Comparison of ENCODE assay signal across 18 cellular contexts in the genomic region with DNA sequence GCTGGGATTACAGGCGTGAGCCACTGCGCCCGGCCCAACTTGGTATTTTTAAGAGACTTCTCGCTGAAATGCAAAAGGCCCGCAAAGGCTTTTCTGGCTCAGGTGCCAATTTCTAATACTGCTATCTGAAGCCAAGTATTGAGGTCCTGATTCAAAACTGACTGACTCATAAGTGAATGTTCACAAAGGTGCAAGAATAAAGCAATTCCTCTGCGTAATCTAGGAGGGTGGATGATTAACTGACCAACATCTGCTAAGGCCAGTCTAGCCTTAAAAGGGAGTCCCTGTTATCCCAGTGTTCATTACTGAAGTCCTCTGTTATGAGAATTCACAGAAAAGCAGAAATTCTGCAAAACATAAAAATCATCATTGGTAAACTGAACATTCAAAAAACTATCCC.
DNase-seq lines count a peak whose midpoint lies in the region; ATAC-seq, FAIRE-seq and TF ChIP-seq lines count a peak whose summit lies in the region.
"Had no signal": no experiment of that assay in that cellular context is flagged by ENCODE, and none has a peak within 500 bp of the region (broad histone marks: within the 10 kb centered on the region; RNA-seq: fewer than 3 reads in every experiment).

No MANE protein-coding gene starts in this region.

- no peak overlapping the region for H3K9ac ChIP-seq in fibroblast of lung (ENCODE audit: insufficient read depth, low read length)
- H3K9ac ChIP-seq: parathyroid adenoma had no signal

- no peak for TF ChIP-seq CTCF in AG04450 (IDR thresholded peaks at IDR 0.05; ENCODE audit: low read depth, low read length)
- TF ChIP-seq CTCF in fibroblast of lung (conservative IDR thresholded peaks at IDR 0.05 in 1 of 2, IDR thresholded peaks at IDR 0.05 in 1 of 2; ENCODE audit: low read depth in 1 of 2, low read length in 2 of 2), result no peak
- TF ChIP-seq CTCF in upper lobe of left lung (IDR thresholded peaks at IDR 0.05), result no peak

- H3K4me1 ChIP-seq in fibroblast of lung (ENCODE audit: control insufficient read depth, extremely low read depth, insufficient read depth, low read length) (no peaks in the 10 kb centered on the region), upper lobe of left lung (no peaks in the 10 kb centered on the region)
- H3K4me1 ChIP-seq: Caco-2, parathyroid adenoma had no signal

- no peak overlapping the region for H3K4me2 ChIP-seq in fibroblast of lung (ENCODE audit: extremely low read depth, insufficient read depth, low read length)

- DNase-seq in AG04450 (ENCODE audit: low read depth, low spot score) (peak; percentile 36), HCEC 1CT (peak; percentile 70), RCC 7860 (ENCODE audit: low spot score) (peak; percentile 89), fibroblast of lung (ENCODE audit: low read depth in 2 of 2) (peak; percentile 54 to 97), upper lobe of left lung (no peak), NOMO-1 (lab: John Stamatoyannopoulos, UW; ENCODE audit: unreplicated experiment in 2 of 2) (no peak)
- DNase-seq in activated CD8-positive, alpha-beta memory T cell treated with anti-CD3 and anti-CD28 coated beads for 24 hours, result no peak
- DNase-seq: activated gamma-delta T cell; Caco-2; effector memory CD8-positive, alpha-beta T cell; kidney; mucosa of descending colon; NCI-H1048; stimulated activated CD4-positive, alpha-beta T cell treated with anti-CD3 and anti-CD28 coated beads, Interleukin-12 subunit alpha, Interleukin-12 subunit beta, amount 100 ng/mL, for 4 hours had no signal

- H3K79me2 ChIP-seq in fibroblast of lung (ENCODE audit: control insufficient read depth, insufficient read depth, low read length), result no peaks in the 10 kb centered on the region

- 95 to 99% methylated on average over 2 to 6 of the region's 6 CpGs for WGBS in upper lobe of left lung, 2 donors

- H3K27me3 ChIP-seq in AG04450 (ENCODE audit: control insufficient read depth, insufficient read depth, low read length) (no peaks in the 10 kb centered on the region), fibroblast of lung (ENCODE audit: control insufficient read depth, insufficient read depth, low read length) (no peaks in the 10 kb centered on the region), upper lobe of left lung (no peaks in the 10 kb centered on the region)

- H4K20me1 ChIP-seq in fibroblast of lung (ENCODE audit: control insufficient read depth, extremely low read depth, insufficient read depth, low read length), result no peaks in the 10 kb centered on the region

- ATAC-seq in upper lobe of left lung (ENCODE audit: low FRiP score in 2 of 2), result no peak
- no peak for ATAC-seq in GM21367 (IDR thresholded peaks at IDR 0.05; ENCODE audit: unreplicated experiment)
- ATAC-seq: effector memory CD8-positive, alpha-beta T cell; HepG2; mucosa of descending colon; SK-N-SH treated with all-trans-retinoic acid at 6 μM for 48 hours had no signal

- H3K36me3 ChIP-seq in fibroblast of lung (ENCODE audit: control insufficient read depth, insufficient read depth, low read length) (no peaks in the 10 kb centered on the region), upper lobe of left lung (peaks cover 0 to 4% (median 0%) of the 10 kb centered on the region in 4 donors)

- no peak for TF ChIP-seq POLR2A in upper lobe of left lung (IDR thresholded peaks at IDR 0.05)

- peak; percentile 98 for FAIRE-seq in RCC 7860 (lab: Jason Lieb, UNC)
- FAIRE-seq: HepG2, kidney had no signal

- H2AFZ ChIP-seq in fibroblast of lung (ENCODE audit: low read length), result no peak overlapping the region
- H2AFZ ChIP-seq: parathyroid adenoma had no signal

- H3K9me3 ChIP-seq in AG04450 (ENCODE audit: control insufficient read depth, insufficient read depth, low read length) (no peaks in the 10 kb centered on the region; the same call in 1 of the 2 replicates), fibroblast of lung (ENCODE audit: control insufficient read depth, insufficient read depth, low read depth, low read length) (no peaks in the 10 kb centered on the region), upper lobe of left lung (no peaks in the 10 kb centered on the region)
- H3K9me3 ChIP-seq: Caco-2, mucosa of descending colon had no signal

- no peak overlapping the region for H3K27ac ChIP-seq in AG04450 (ENCODE audit: low read depth, low read length)
- H3K27ac ChIP-seq in fibroblast of lung (ENCODE audit: insufficient read depth, low read length), result no peak overlapping the region
- no peak overlapping the region for H3K27ac ChIP-seq in upper lobe of left lung
- H3K27ac ChIP-seq: parathyroid adenoma had no signal

- no peak for TF ChIP-seq EP300 in upper lobe of left lung (IDR thresholded peaks at IDR 0.05)

- H3K4me3 ChIP-seq in AG04450 (ENCODE audit: low read depth, low read length), result no peak overlapping the region
- no peak overlapping the region for H3K4me3 ChIP-seq in fibroblast of lung (replicated peaks in 1 of 4; ENCODE audit: control extremely low read depth in 1 of 4, insufficient read depth in 1 of 4, low read depth in 3 of 4, low read length in 4 of 4)
- no peak overlapping the region for H3K4me3 ChIP-seq in upper lobe of left lung
- H3K4me3 ChIP-seq: mucosa of descending colon had no signal

- CTCF ChIA-PET in AG04450 (lab: Charles Lee), result no interaction called here

- POLR2A ChIA-PET in AG04450 (lab: Yijun Ruan, JAX), result no interaction called here

Comparison
In these comparisons a context has a peak if more than half of its experiments do, and no peak if none do; other contexts are left out.
1. DNase-seq: peak in AG04450 (single experiment), HCEC 1CT (single experiment), RCC 7860 (single experiment) and fibroblast of lung (2 of 2); none in upper lobe of left lung (0 of 2), NOMO-1 (0 of 2) and activated CD8-positive, alpha-beta memory T cell treated with anti-CD3 and anti-CD28 coated beads for 24 hours (single experiment).